8 cellular contexts compared by ENCODE assay signal in genomic region chr1:8317647-8318360, GRCh38. TPM values are rescaled to one million over a fixed set of nuclear protein-coding genes. Genes with fewer than 3 reads are reported as not detected.
DNase-seq lines count a peak whose midpoint lies in the region; ATAC-seq and TF ChIP-seq lines count a peak whose summit lies in the region.

TSS of gene SLC45A1 (plus strand) at chr1:8318114. CDS start at chr1:8324330, 6,216 bp downstream.

- H3K18ac ChIP-seq in H9 (ENCODE audit: insufficient read length, low read depth, low read length): peak within 1 kb of the TSS; percentile 7

- TF ChIP-seq CTCF in H9 (conservative IDR thresholded peaks at IDR 0.05) (no peak), OCI-LY7 (conservative IDR thresholded peaks at IDR 0.05; ENCODE audit: low read length) (no peak), fibroblast of mammary gland (conservative IDR thresholded peaks at IDR 0.05; ENCODE audit: control insufficient read depth, insufficient read depth, low read depth, low read length) (no peak), natural killer cell (IDR thresholded peaks at IDR 0.05) (no peak)

- no peak within 1 kb of the TSS for H2BK5ac ChIP-seq in H9 (ENCODE audit: insufficient read length, low read length)

- no peak within 1 kb of the TSS for H4K8ac ChIP-seq in H9 (replicated peaks; ENCODE audit: insufficient read length, low read depth, low read length)

- H3K4me1 ChIP-seq in H9 (ENCODE audit: insufficient read depth, low read length): peaks cover 4% of the 10 kb centered on the region; the same call in 1 of the 2 replicates
- H3K4me1 ChIP-seq in OCI-LY7 (ENCODE audit: insufficient read depth, low read length, poor library complexity, severe bottlenecking): peaks cover 7% of the 10 kb centered on the region

- no peak within 1 kb of the TSS for H3K14ac ChIP-seq in H9 (ENCODE audit: insufficient read depth, low read length)

- BruUV-seq in OCI-LY7 (replicated peaks; lab: Mats Ljungman, UMichigan): no TSS peak

- peak within 1 kb of the TSS; percentile 59 for H3K4me3 ChIP-seq in OCI-LY7 (ENCODE audit: low read depth, low read length, poor library complexity, severe bottlenecking)
- H3K4me3 ChIP-seq in fibroblast of mammary gland (ENCODE audit: control insufficient read depth, low read depth, low read length): peak within 1 kb of the TSS; percentile 59

- H3K36me3 ChIP-seq in OCI-LY7 (ENCODE audit: insufficient read depth, low read length): no peaks in the 10 kb centered on the region

- no peaks in the 10 kb centered on the region for H3K9me3 ChIP-seq in H9 (ENCODE audit: control insufficient read depth, low read depth, low read length)
- no peaks in the 10 kb centered on the region for H3K9me3 ChIP-seq in OCI-LY7 (ENCODE audit: low read length)

- no peak within 1 kb of the TSS for H2BK20ac ChIP-seq in H9 (ENCODE audit: low read depth, low read length, poor library complexity, severe bottlenecking)

- H2AK5ac ChIP-seq in H9 (ENCODE audit: insufficient read length, low read length): no peak within 1 kb of the TSS

- intact Hi-C loops in OCI-LY7 (cut with micrococcal nuclease; ENCODE audit: unreplicated experiment) (no loop called here), natural killer cell (cut with micrococcal nuclease) (loop anchor here (2.0 kb wide), 1 partner anchor 291 kb away; the partner anchor contains the start of gene ERRFI1)

- DNase-seq in AG08396 (ENCODE audit: low spot score) (peak; percentile 96), H9 (peak; percentile 68), OCI-LY7 (ENCODE audit: low spot score) (peak; percentile 53), fibroblast of mammary gland (ENCODE audit: low read depth) (peak; percentile 54), natural killer cell (peak; percentile 77)
- DNase-seq in stimulated activated CD8-positive, alpha-beta memory T cell treated with anti-CD3 and anti-CD28 coated beads, Interleukin-7, amount 100 ng/mL, for 48 hours (ENCODE audit: extremely low read depth in 1 of 2, low read depth in 1 of 2): peak; percentile 59 to 64

- H3K9me3 Mint-ChIP-seq in H9 (peaks cover 2 to 3% of the 10 kb centered on the region in 2 experiments; a peak in 1 of 5 replicates), natural killer cell (peaks cover 3% of the 10 kb centered on the region in 2 donors)
- peaks cover 4% of the 10 kb centered on the region for H3K9me3 Mint-ChIP-seq in activated T-helper 17 cell treated with anti-CD3 and anti-CD28 coated beads, Interleukin-2, amount 50 U/mL, for 72 hours

- no peak within 1 kb of the TSS for H4K91ac ChIP-seq in H9 (ENCODE audit: insufficient read length, low read depth, low read length)

- H3K27me3 Mint-ChIP-seq in H9 (ENCODE audit: low read depth): peaks cover 48% of the 10 kb centered on the region
- H3K27me3 Mint-ChIP-seq in activated T-helper 17 cell treated with anti-CD3 and anti-CD28 coated beads, Interleukin-2, amount 50 U/mL, for 72 hours: peaks cover 8% of the 10 kb centered on the region
- peaks cover 33 to 45% of the 10 kb centered on the region in 2 donors for H3K27me3 Mint-ChIP-seq in natural killer cell (ENCODE audit: low read depth in 2 of 2)

- H3K4me3 Mint-ChIP-seq in H9: peak within 1 kb of the TSS; percentile 64 to 84
- H3K4me3 Mint-ChIP-seq in activated T-helper 17 cell treated with anti-CD3 and anti-CD28 coated beads, Interleukin-2, amount 50 U/mL, for 72 hours: peak within 1 kb of the TSS; percentile 66
- peak within 1 kb of the TSS; percentile 88 for H3K4me3 Mint-ChIP-seq in natural killer cell

- H3K79me2 ChIP-seq in H9 (ENCODE audit: insufficient read depth, low read length) (no peaks in the 10 kb centered on the region), OCI-LY7 (ENCODE audit: insufficient read depth, low read depth, low read length) (no peaks in the 10 kb centered on the region)

- H3K4me1 Mint-ChIP-seq in H9 (peaks cover 26 to 35% of the 10 kb centered on the region in 2 experiments), natural killer cell (peaks cover 4 to 25% of the 10 kb centered on the region in 2 donors)
- H3K4me1 Mint-ChIP-seq in activated T-helper 17 cell treated with anti-CD3 and anti-CD28 coated beads, Interleukin-2, amount 50 U/mL, for 72 hours: peaks cover 7% of the 10 kb centered on the region

- no peak within 1 kb of the TSS for H2BK15ac ChIP-seq in H9 (ENCODE audit: low read depth, low read length)

- no peak within 1 kb of the TSS for H3K9ac ChIP-seq in H9 (ENCODE audit: extremely low read depth, insufficient read length, low read length)

- no peaks in the 10 kb centered on the region for H3K9me2 ChIP-seq in OCI-LY7 (ENCODE audit: insufficient read depth, low read length)

- H4K20me1 ChIP-seq in H9 (ENCODE audit: control insufficient read depth, insufficient read depth, insufficient read length) (no peaks in the 10 kb centered on the region), OCI-LY7 (ENCODE audit: insufficient read depth, low read length) (no peaks in the 10 kb centered on the region)

- ATAC-seq in activated T-helper 17 cell treated with anti-CD3 and anti-CD28 coated beads, Interleukin-2, amount 50 U/mL, for 72 hours (replicated peaks): peak; percentile 98
- ATAC-seq in natural killer cell (peak; percentile 83 to 97 (median 96)), HG03175 (IDR thresholded peaks at IDR 0.05; ENCODE audit: unreplicated experiment) (no peak)

- H3K27ac ChIP-seq in H9 (ENCODE audit: insufficient read length, low read depth, low read length) (no peak within 1 kb of the TSS), OCI-LY7 (ENCODE audit: low read depth, low read length, poor library complexity, severe bottlenecking) (no peak within 1 kb of the TSS)

- H3K4me2 ChIP-seq in H9 (ENCODE audit: insufficient read depth, insufficient read length, low read length) (peak within 1 kb of the TSS; percentile 42), OCI-LY7 (ENCODE audit: low read length) (peak within 1 kb of the TSS; percentile 69)

- H3K23me2 ChIP-seq in H9 (ENCODE audit: insufficient read length, low read depth, low read length, poor library complexity, severe bottlenecking): peaks cover 10% of the 10 kb centered on the region

- no peak within 1 kb of the TSS for H2AFZ ChIP-seq in H9 (ENCODE audit: low read length)
- H2AFZ ChIP-seq in OCI-LY7 (ENCODE audit: low read length): peak within 1 kb of the TSS; percentile 64

- no peak within 1 kb of the TSS for H3T11ph ChIP-seq in H9 (ENCODE audit: low read length)

- no peak within 1 kb of the TSS for H2BK12ac ChIP-seq in H9 (ENCODE audit: insufficient read length, low read depth, low read length)

- no peak within 1 kb of the TSS for H3K56ac ChIP-seq in H9 (ENCODE audit: insufficient read length, low read depth, low read length)

- POLR2A ChIA-PET in OCI-LY7 (lab: Charles Lee): no interaction called here

- no peaks in the 10 kb centered on the region for H3K27me3 ChIP-seq in H9 (ENCODE audit: insufficient read depth, low read length)

- H3K4ac ChIP-seq in H9 (ENCODE audit: low read depth, low read length): no peak within 1 kb of the TSS

- no peak within 1 kb of the TSS for H3K23ac ChIP-seq in H9 (ENCODE audit: insufficient read length, low read depth, low read length)

- H3K79me1 ChIP-seq in H9 (ENCODE audit: insufficient read depth, low read depth, low read length, poor library complexity, severe bottlenecking): no peaks in the 10 kb centered on the region

- no peak within 1 kb of the TSS for H2BK120ac ChIP-seq in H9 (ENCODE audit: low read depth, low read length, poor library complexity, severe bottlenecking)

- H3K36me3 Mint-ChIP-seq in H9 (ENCODE audit: insufficient read depth in 1 of 3, low read depth in 3 of 3) (no peaks in the 10 kb centered on the region; a peak in 1 of 7 replicates), natural killer cell (no peaks in the 10 kb centered on the region)
- no peaks in the 10 kb centered on the region for H3K36me3 Mint-ChIP-seq in activated T-helper 17 cell treated with anti-CD3 and anti-CD28 coated beads, Interleukin-2, amount 50 U/mL, for 72 hours (ENCODE audit: low read depth)

- no CpG with 5 or more reads among the region's 73 CpGs for WGBS in H9 (ENCODE audit: extremely low coverage, insufficient read length, low lambda C conversion rate)

- no peak within 1 kb of the TSS for H4K5ac ChIP-seq in H9 (ENCODE audit: insufficient read length, low read depth, low read length)

- CTCF ChIA-PET in OCI-LY7 (lab: Charles Lee; ENCODE audit: unreplicated experiment): no interaction called here

- H3K27ac Mint-ChIP-seq in H9 (no peak within 1 kb of the TSS), natural killer cell (peak within 1 kb of the TSS in 1 of 2 donors; percentile 71)
- H3K27ac Mint-ChIP-seq in activated T-helper 17 cell treated with anti-CD3 and anti-CD28 coated beads, Interleukin-2, amount 50 U/mL, for 72 hours: no peak within 1 kb of the TSS

RNA-seq across cellular contexts. Expression of gene SLC45A1, which starts in this region (rescaled TPM):
- total RNA-seq in H9 (2021) (0.63 and 1.1 TPM in 2 replicates), OCI-LY7 (2022) (not detected in 2 replicates), natural killer cell (under 1 TPM; 0.45 to 0.68 (median 0.52) TPM)
- not detected in 2 replicates for total RNA-seq in OCI-LY7 (2014; rRNA removed; shearing (Covaris generic))
- under 1 TPM; 0.15 to 0.42 TPM for total RNA-seq in activated T-helper 17 cell treated with anti-CD3 and anti-CD28 coated beads, Interleukin-2, amount 50 U/mL, for 72 hours

Comparison
In these comparisons a context has a peak if more than half of its experiments do, and no peak if none do; other contexts are left out.
1. Peak in DNase-seq, H3K4me3 ChIP-seq and H3K4me2 ChIP-seq in OCI-LY7; RNA of the gene not detected or under 1 TPM.
2. Peak in ATAC-seq in activated T-helper 17 cell treated with anti-CD3 and anti-CD28 coated beads, Interleukin-2, amount 50 U/mL, for 72 hours; RNA of the gene not detected or under 1 TPM.
3. Peak in DNase-seq and ATAC-seq in natural killer cell; RNA of the gene not detected or under 1 TPM.